ENCODE assay signal across 8 cellular contexts in genomic region chr11:64744544-64745218, GRCh38. TPM values are rescaled to one million over a fixed set of nuclear protein-coding genes. Genes with fewer than 3 reads are reported as not detected.
DNase-seq lines count a peak whose midpoint lies in the region; ATAC-seq and TF ChIP-seq lines count a peak whose summit lies in the region.

No MANE protein-coding gene starts in this region.

- H3K9me3 Mint-ChIP-seq in Calu3 (ENCODE audit: low read depth, unreplicated experiment) = no peaks in the 10 kb centered on the region
- H3K9me3 Mint-ChIP-seq in effector memory CD8-positive, alpha-beta T cell = no peaks in the 10 kb centered on the region

- H3K27ac Mint-ChIP-seq in Calu3 (ENCODE audit: unreplicated experiment) = no peak overlapping the region
- peak overlapping the region; percentile 97 for H3K27ac Mint-ChIP-seq in effector memory CD8-positive, alpha-beta T cell

- peaks cover 76% of the 10 kb centered on the region for H3K27me3 Mint-ChIP-seq in Calu3 (ENCODE audit: unreplicated experiment)
- no peaks in the 10 kb centered on the region for H3K27me3 Mint-ChIP-seq in effector memory CD8-positive, alpha-beta T cell

- peaks cover 11% of the 10 kb centered on the region for H3K36me3 Mint-ChIP-seq in Calu3 (ENCODE audit: insufficient read depth, unreplicated experiment)
- H3K36me3 Mint-ChIP-seq in effector memory CD8-positive, alpha-beta T cell (ENCODE audit: insufficient read depth) = peaks cover 62% of the 10 kb centered on the region

- no peaks in the 10 kb centered on the region for H3K9me2 ChIP-seq in OCI-LY7 (ENCODE audit: insufficient read depth, low read length)

- H3K4me1 Mint-ChIP-seq in Calu3 (ENCODE audit: low read depth, unreplicated experiment) = peaks cover 10% of the 10 kb centered on the region
- H3K4me1 Mint-ChIP-seq in effector memory CD8-positive, alpha-beta T cell (ENCODE audit: low read depth in 2 of 2) = peaks cover 37 to 50% of the 10 kb centered on the region in 2 donors

- POLR2A ChIA-PET in OCI-LY7 (lab: Charles Lee) = interaction anchor here (0.7 to 2.1 kb wide), 7 partner anchors 16 to 104 kb away, joined by 3 to 5 read pairs (median 4); partner anchors contain the start of gene SF1

- peak overlapping the region; percentile 95 for H3K27ac ChIP-seq in OCI-LY7 (ENCODE audit: low read depth, low read length, poor library complexity, severe bottlenecking)

- BruUV-seq in Calu3 (replicated peaks; lab: Mats Ljungman, UMichigan) (no TSS peak), OCI-LY7 (replicated peaks; lab: Mats Ljungman, UMichigan) (no TSS peak)

- CTCF ChIA-PET in Calu3 (lab: Charles Lee) = no interaction called here
- CTCF ChIA-PET in OCI-LY7 (lab: Charles Lee; ENCODE audit: unreplicated experiment) = interaction anchor here (0.6 to 1.9 kb wide), 3 partner anchors 27 to 494 kb away, joined by 3 to 6 read pairs (median 4); no protein-coding TSS in a partner anchor

- 0 out of 2 replicates have a peak, but pooled peaks cover 7% of the 10 kb centered on the region for H4K20me1 ChIP-seq in OCI-LY7 (ENCODE audit: insufficient read depth, low read length)

- ATAC-seq in effector memory CD8-positive, alpha-beta T cell (replicated peaks) = peak; percentile 4
- ATAC-seq in GM18520 (IDR thresholded peaks at IDR 0.05; ENCODE audit: unreplicated experiment) = no peak

- peaks cover 23% of the 10 kb centered on the region for H3K36me3 ChIP-seq in OCI-LY7 (ENCODE audit: insufficient read depth, low read length)
- H3K36me3 ChIP-seq in neuron (ENCODE audit: insufficient read depth, low read length) = no peaks in the 10 kb centered on the region

- peaks cover 6% of the 10 kb centered on the region; the same call in 1 of the 2 replicates for H3K79me2 ChIP-seq in OCI-LY7 (ENCODE audit: insufficient read depth, low read depth, low read length)

- peaks cover 42% of the 10 kb centered on the region for H3K4me1 ChIP-seq in OCI-LY7 (ENCODE audit: insufficient read depth, low read length, poor library complexity, severe bottlenecking)
- H3K4me1 ChIP-seq in neuron (ENCODE audit: insufficient read depth, low read length) = peaks cover 19% of the 10 kb centered on the region

- H3K4me2 ChIP-seq in OCI-LY7 (ENCODE audit: low read length) = peak overlapping the region; percentile 97

- peak overlapping the region; percentile 63 for H3K4me3 Mint-ChIP-seq in Calu3 (ENCODE audit: low read depth, unreplicated experiment)
- peak overlapping the region; percentile 93 to 95 for H3K4me3 Mint-ChIP-seq in effector memory CD8-positive, alpha-beta T cell

- intact Hi-C loops in Calu3 (cut with micrococcal nuclease; ENCODE audit: unreplicated experiment) = no loop called here
- intact Hi-C loops in OCI-LY7 (cut with micrococcal nuclease; ENCODE audit: unreplicated experiment) = loop anchor here (1.0 to 5.0 kb wide), 3 partner anchors 34 to 133 kb away; partner anchors contain the start of genes EHD1 and SF1

- H3K9me3 ChIP-seq in OCI-LY7 (ENCODE audit: low read length) (no peaks in the 10 kb centered on the region), neuron (ENCODE audit: low read length) (no peaks in the 10 kb centered on the region)

- H3K27me3 ChIP-seq in neuron (ENCODE audit: insufficient read depth, low read length) = peaks cover 54% of the 10 kb centered on the region

- DNase-seq in Calu3 (no peak), OCI-LY7 (ENCODE audit: low spot score) (no peak), SHP77 (lab: John Stamatoyannopoulos, UW) (no peak), NCI-H1930 (lab: John Stamatoyannopoulos, UW) (no peak), NCI-H1436 (lab: John Stamatoyannopoulos, UW) (no peak)
- DNase-seq in effector memory CD8-positive, alpha-beta T cell = peak in 1 of 3 experiments; percentile 33

- peak overlapping the region; percentile 89 for H3K4me3 ChIP-seq in OCI-LY7 (ENCODE audit: low read depth, low read length, poor library complexity, severe bottlenecking)
- peak overlapping the region; percentile 36 for H3K4me3 ChIP-seq in neuron (ENCODE audit: low read length)

- TF ChIP-seq CTCF in Calu3 (IDR thresholded peaks at IDR 0.05; ENCODE audit: unreplicated experiment) = no peak
- no peak for TF ChIP-seq CTCF in OCI-LY7 (conservative IDR thresholded peaks at IDR 0.05; ENCODE audit: low read length)

- H2AFZ ChIP-seq in OCI-LY7 (ENCODE audit: low read length) (no peak overlapping the region), neuron (ENCODE audit: low read depth, low read length) (no peak overlapping the region)

RNA-seq across cellular contexts. Expression of gene RASGRP2, which starts 0.7 kb away (rescaled TPM):
- total RNA-seq in Calu3 (2022) (not detected in 2 replicates), OCI-LY7 (2022) (195 and 205 TPM in 2 replicates)
- total RNA-seq in OCI-LY7 (2014; rRNA removed; shearing (Covaris generic)) = 127 and 145 TPM in 2 replicates

RNA-seq across cellular contexts. Expression of gene PYGM, which starts 15.1 kb away (rescaled TPM):
- total RNA-seq in Calu3 (2022) (1.4 and 1.8 TPM in 2 replicates), OCI-LY7 (2022) (2.2 and 2.4 TPM in 2 replicates)
- total RNA-seq in OCI-LY7 (2014; rRNA removed; shearing (Covaris generic)) = 2.2 and 10.1 TPM in 2 replicates

RNA-seq across cellular contexts. Expression of gene NRXN2, which starts 21.7 kb away (rescaled TPM):
- total RNA-seq in Calu3 (2022) (not detected in 2 replicates), OCI-LY7 (2022) (1.6 and 3.3 TPM in 2 replicates)
- total RNA-seq in OCI-LY7 (2014; rRNA removed; shearing (Covaris generic)) = 2.2 and 2.4 TPM in 2 replicates

RNA-seq across cellular contexts. Expression of gene SF1, which starts 33.7 kb away (rescaled TPM):
- total RNA-seq in Calu3 (2022) = 312 and 319 TPM in 2 replicates
- 247 and 261 TPM in 2 replicates for total RNA-seq in OCI-LY7 (2014; rRNA removed; shearing (Covaris generic))
- total RNA-seq in OCI-LY7 (2022) = 535 TPM in 2 replicates

RNA-seq across cellular contexts. Expression of gene MAP4K2, which starts 58.3 kb away (rescaled TPM):
- 17.0 and 17.4 TPM in 2 replicates for total RNA-seq in Calu3 (2022)
- 109 and 115 TPM in 2 replicates for total RNA-seq in OCI-LY7 (2014; rRNA removed; shearing (Covaris generic))
- total RNA-seq in OCI-LY7 (2022) = 110 and 122 TPM in 2 replicates

Comparison
In these comparisons a context has a peak if more than half of its experiments do, and no peak if none do; other contexts are left out.
1. RNA of gene RASGRP2, which starts 0.7 kb away (total RNA-seq): 127 to 205 TPM in OCI-LY7; not detected in Calu3; every median in the first group is over 10 times any median in the second.